ENCODE assay signal across 10 cellular contexts in the genomic region with DNA sequence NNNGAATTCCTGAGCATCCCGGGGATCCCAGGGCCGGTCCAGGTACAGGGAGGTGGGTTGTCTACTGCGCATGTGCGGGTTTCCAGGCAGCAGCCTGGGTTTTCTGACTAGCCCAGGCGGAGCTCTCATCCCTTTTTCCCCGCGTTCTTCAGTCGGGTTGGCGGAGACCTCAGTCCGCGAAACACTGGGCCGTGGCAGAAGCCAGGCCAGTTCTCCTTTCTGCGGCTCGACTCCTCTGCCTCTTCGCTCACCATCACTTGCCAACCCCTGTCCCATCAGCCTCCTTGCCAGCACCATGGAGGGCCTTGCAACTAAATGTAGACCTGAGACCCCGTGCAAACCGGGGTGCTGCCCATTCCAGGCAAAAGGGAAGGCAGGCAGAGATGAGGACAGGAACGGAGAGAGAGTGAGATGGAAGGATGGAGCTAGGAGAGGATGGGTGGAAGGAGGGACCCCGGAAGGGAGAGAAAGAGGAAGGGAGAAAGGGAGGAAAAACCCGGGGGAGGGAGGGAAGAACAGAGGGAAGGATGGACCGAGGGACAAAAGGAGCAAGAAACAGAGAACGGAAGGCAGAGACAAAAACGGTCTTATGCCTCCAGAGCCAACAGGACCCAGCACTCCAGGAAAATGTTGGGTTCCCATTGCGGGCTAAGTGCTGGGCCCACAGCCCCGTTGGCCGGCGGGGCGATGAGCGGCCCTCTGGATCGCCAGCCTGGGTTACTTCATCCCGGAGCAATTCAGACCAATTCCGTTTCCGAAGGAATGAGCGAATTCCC.
DNase-seq lines count a peak whose midpoint lies in the region; ATAC-seq and TF ChIP-seq lines count a peak whose summit lies in the region.
"Had no signal": no experiment of that assay in that cellular context is flagged by ENCODE, and none has a peak within 500 bp of the region (broad histone marks: within the 10 kb centered on the region; RNA-seq: fewer than 3 reads in every experiment).

No MANE protein-coding gene starts in this region.

- H3K27me3 ChIP-seq in prostate gland (replicated peaks; ENCODE audit: insufficient read depth), result no peaks in the 10 kb centered on the region

- no peak overlapping the region for H3K4me3 Mint-ChIP-seq in activated CD4-positive, alpha-beta T cell treated with anti-CD3 and anti-CD28 coated beads, Interleukin-2, amount 10 ng/mL, durations not matched to agents 24 days and 14 days
- H3K4me3 Mint-ChIP-seq in memory B cell, result no peak overlapping the region
- H3K4me3 Mint-ChIP-seq: T-cell had no signal

- H3K27ac Mint-ChIP-seq in activated CD4-positive, alpha-beta T cell treated with anti-CD3 and anti-CD28 coated beads, Interleukin-2, amount 10 ng/mL, durations not matched to agents 24 days and 14 days, result no peak overlapping the region
- no peak overlapping the region for H3K27ac Mint-ChIP-seq in memory B cell
- H3K27ac Mint-ChIP-seq: T-cell had no signal

- TF ChIP-seq CTCF in prostate gland (IDR thresholded peaks at IDR 0.05), result no peak

- WGBS in prostate gland, result 59% methylated on average over 34 of the region's 34 CpGs

- intact Hi-C loops in activated CD4-positive, alpha-beta T cell treated with anti-CD3 and anti-CD28 coated beads, Interleukin-2, amount 10 ng/mL, durations not matched to agents 24 days and 14 days (cut with micrococcal nuclease), result no loop called here
- intact Hi-C loops in prostate gland (cut with DNase I), result no loop called here

- TF ChIP-seq POLR2A in prostate gland (IDR thresholded peaks at IDR 0.05), result no peak

- peaks cover 7% of the 10 kb centered on the region for H3K27me3 Mint-ChIP-seq in activated CD4-positive, alpha-beta T cell treated with anti-CD3 and anti-CD28 coated beads, Interleukin-2, amount 10 ng/mL, durations not matched to agents 24 days and 14 days
- H3K27me3 Mint-ChIP-seq in memory B cell, result peaks cover 7% of the 10 kb centered on the region

- no peak overlapping the region for H3K27ac ChIP-seq in prostate gland
- H3K27ac ChIP-seq: thoracic aorta had no signal

- H3K36me3 ChIP-seq in prostate gland, result no peaks in the 10 kb centered on the region
- H3K36me3 ChIP-seq: thoracic aorta had no signal

- peak; percentile 60 for ATAC-seq in memory B cell (ENCODE audit: low read depth)

- no peaks in the 10 kb centered on the region for H3K4me1 Mint-ChIP-seq in activated CD4-positive, alpha-beta T cell treated with anti-CD3 and anti-CD28 coated beads, Interleukin-2, amount 10 ng/mL, durations not matched to agents 24 days and 14 days
- H3K4me1 Mint-ChIP-seq in memory B cell, result no peaks in the 10 kb centered on the region

- H3K9me3 Mint-ChIP-seq in activated CD4-positive, alpha-beta T cell treated with anti-CD3 and anti-CD28 coated beads, Interleukin-2, amount 10 ng/mL, durations not matched to agents 24 days and 14 days, result peaks cover 13% of the 10 kb centered on the region
- H3K9me3 Mint-ChIP-seq in memory B cell, result peaks cover 7% of the 10 kb centered on the region

- H3K4me3 ChIP-seq in prostate gland, result no peak overlapping the region
- H3K4me3 ChIP-seq: thoracic aorta had no signal

- no peaks in the 10 kb centered on the region for H3K4me1 ChIP-seq in prostate gland (replicated peaks)

- DNase-seq in activated CD4-positive, alpha-beta T cell treated with anti-CD3 and anti-CD28 coated beads, Interleukin-2, amount 10 ng/mL, durations not matched to agents 24 days and 14 days, result peak; percentile 69
- no peak for DNase-seq in activated CD4-positive, alpha-beta T cell treated with anti-CD3 and anti-CD28 coated beads for 1 hour
- DNase-seq in NCI-H1417 treated with DMSO at 0.1 percent for 48 hours (lab: John Stamatoyannopoulos, UW) (peak; percentile 36), cerebellum (ENCODE audit: low spot score) (peak; percentile 36), memory B cell (ENCODE audit: low spot score in 2 of 2) (peak in 1 of 2 donors; percentile 11), prostate gland (ENCODE audit: low spot score) (no peak), kidney tubule cell (ENCODE audit: low spot score) (no peak), T-helper 9 cell (no peak)
- DNase-seq: T-cell had no signal

- H3K36me3 Mint-ChIP-seq in activated CD4-positive, alpha-beta T cell treated with anti-CD3 and anti-CD28 coated beads, Interleukin-2, amount 10 ng/mL, durations not matched to agents 24 days and 14 days (ENCODE audit: low read depth), result peaks cover 9% of the 10 kb centered on the region
- H3K36me3 Mint-ChIP-seq in memory B cell, result peaks cover 3% of the 10 kb centered on the region
- H3K36me3 Mint-ChIP-seq: T-cell had no signal

- no peaks in the 10 kb centered on the region for H3K9me3 ChIP-seq in prostate gland

Comparison
In these comparisons a context has a peak if more than half of its experiments do, and no peak if none do; other contexts are left out.
1. DNase-seq: peak in activated CD4-positive, alpha-beta T cell treated with anti-CD3 and anti-CD28 coated beads, Interleukin-2, amount 10 ng/mL, durations not matched to agents 24 days and 14 days (single experiment), NCI-H1417 treated with DMSO at 0.1 percent for 48 hours (single experiment) and cerebellum (single experiment); none in activated CD4-positive, alpha-beta T cell treated with anti-CD3 and anti-CD28 coated beads for 1 hour (single experiment), prostate gland (single experiment), kidney tubule cell (single experiment) and T-helper 9 cell (single experiment).